ENCODE assay signal across 1 cellular context in the genomic region with DNA sequence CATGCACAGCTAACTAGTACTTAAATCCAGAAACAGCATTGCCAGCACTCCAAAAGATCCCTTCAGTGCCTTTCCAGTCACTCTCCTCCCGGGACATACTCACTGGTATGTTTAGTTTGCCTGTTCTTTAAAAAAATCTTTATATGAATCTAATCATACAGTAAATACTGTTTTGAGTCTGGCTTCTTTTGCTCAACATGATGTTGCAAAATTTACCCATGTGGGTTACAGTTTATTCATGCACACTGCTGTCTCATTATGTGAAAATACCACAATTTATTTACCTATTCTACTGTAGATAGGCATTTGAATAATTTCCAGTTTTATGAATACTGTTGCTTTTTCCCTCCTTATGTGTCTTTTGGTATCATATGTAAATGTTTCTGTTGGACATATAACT.
TF ChIP-seq lines count a peak whose summit lies in the region.

No MANE protein-coding gene starts in this region.

TF ChIP-seq in SK-N-SH treated with all-trans-retinoic acid at 6 μM for 48 hours, 23 proteins besides CTCF, POLR2A, EP300 and RAD21 (continued from another document):
- TF ChIP-seq ZFP3 (CRISPR knock-in tag; IDR thresholded peaks at IDR 0.05) (no peak), ZFP30 (CRISPR knock-in tag; IDR thresholded peaks at IDR 0.05) (no peak), BACH2 (CRISPR knock-in tag; IDR thresholded peaks at IDR 0.05; ENCODE audit: borderline replicate concordance) (no peak), RARB (CRISPR knock-in tag; IDR thresholded peaks at IDR 0.05) (no peak), SNAI2 (CRISPR knock-in tag; IDR thresholded peaks at IDR 0.05) (no peak), GLIS3 (CRISPR knock-in tag; IDR thresholded peaks at IDR 0.05) (no peak), ZNF8 (CRISPR knock-in tag; IDR thresholded peaks at IDR 0.05) (no peak), ZNF565 (CRISPR knock-in tag; conservative IDR thresholded peaks at IDR 0.05; ENCODE audit: low read depth) (no peak), PPARA (CRISPR knock-in tag; IDR thresholded peaks at IDR 0.05; ENCODE audit: borderline replicate concordance) (no peak), OSR1 (CRISPR knock-in tag; IDR thresholded peaks at IDR 0.05) (no peak)
- TF ChIP-seq, protein P1, sequence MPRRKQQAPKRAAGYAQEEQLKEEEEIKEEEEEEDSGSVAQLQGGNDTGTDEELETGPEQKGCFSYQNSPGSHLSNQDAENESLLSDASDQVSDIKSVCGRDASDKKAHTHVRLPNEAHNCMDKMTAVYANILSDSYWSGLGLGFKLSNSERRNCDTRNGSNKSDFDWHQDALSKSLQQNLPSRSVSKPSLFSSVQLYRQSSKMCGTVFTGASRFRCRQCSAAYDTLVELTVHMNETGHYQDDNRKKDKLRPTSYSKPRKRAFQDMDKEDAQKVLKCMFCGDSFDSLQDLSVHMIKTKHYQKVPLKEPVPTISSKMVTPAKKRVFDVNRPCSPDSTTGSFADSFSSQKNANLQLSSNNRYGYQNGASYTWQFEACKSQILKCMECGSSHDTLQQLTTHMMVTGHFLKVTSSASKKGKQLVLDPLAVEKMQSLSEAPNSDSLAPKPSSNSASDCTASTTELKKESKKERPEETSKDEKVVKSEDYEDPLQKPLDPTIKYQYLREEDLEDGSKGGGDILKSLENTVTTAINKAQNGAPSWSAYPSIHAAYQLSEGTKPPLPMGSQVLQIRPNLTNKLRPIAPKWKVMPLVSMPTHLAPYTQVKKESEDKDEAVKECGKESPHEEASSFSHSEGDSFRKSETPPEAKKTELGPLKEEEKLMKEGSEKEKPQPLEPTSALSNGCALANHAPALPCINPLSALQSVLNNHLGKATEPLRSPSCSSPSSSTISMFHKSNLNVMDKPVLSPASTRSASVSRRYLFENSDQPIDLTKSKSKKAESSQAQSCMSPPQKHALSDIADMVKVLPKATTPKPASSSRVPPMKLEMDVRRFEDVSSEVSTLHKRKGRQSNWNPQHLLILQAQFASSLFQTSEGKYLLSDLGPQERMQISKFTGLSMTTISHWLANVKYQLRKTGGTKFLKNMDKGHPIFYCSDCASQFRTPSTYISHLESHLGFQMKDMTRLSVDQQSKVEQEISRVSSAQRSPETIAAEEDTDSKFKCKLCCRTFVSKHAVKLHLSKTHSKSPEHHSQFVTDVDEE (CRISPR knock-in tag; IDR thresholded peaks at IDR 0.05): no peak
- TF ChIP-seq, protein P2, sequence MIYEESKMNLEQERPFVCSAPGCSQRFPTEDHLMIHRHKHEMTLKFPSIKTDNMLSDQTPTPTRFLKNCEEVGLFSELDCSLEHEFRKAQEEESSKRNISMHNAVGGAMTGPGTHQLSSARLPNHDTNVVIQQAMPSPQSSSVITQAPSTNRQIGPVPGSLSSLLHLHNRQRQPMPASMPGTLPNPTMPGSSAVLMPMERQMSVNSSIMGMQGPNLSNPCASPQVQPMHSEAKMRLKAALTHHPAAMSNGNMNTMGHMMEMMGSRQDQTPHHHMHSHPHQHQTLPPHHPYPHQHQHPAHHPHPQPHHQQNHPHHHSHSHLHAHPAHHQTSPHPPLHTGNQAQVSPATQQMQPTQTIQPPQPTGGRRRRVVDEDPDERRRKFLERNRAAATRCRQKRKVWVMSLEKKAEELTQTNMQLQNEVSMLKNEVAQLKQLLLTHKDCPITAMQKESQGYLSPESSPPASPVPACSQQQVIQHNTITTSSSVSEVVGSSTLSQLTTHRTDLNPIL (CRISPR knock-in tag; IDR thresholded peaks at IDR 0.05; ENCODE audit: low read depth): no peak
- TF ChIP-seq, protein P3, sequence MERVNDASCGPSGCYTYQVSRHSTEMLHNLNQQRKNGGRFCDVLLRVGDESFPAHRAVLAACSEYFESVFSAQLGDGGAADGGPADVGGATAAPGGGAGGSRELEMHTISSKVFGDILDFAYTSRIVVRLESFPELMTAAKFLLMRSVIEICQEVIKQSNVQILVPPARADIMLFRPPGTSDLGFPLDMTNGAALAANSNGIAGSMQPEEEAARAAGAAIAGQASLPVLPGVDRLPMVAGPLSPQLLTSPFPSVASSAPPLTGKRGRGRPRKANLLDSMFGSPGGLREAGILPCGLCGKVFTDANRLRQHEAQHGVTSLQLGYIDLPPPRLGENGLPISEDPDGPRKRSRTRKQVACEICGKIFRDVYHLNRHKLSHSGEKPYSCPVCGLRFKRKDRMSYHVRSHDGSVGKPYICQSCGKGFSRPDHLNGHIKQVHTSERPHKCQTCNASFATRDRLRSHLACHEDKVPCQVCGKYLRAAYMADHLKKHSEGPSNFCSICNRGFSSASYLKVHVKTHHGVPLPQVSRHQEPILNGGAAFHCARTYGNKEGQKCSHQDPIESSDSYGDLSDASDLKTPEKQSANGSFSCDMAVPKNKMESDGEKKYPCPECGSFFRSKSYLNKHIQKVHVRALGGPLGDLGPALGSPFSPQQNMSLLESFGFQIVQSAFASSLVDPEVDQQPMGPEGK (CRISPR knock-in tag; IDR thresholded peaks at IDR 0.05; ENCODE audit: borderline replicate concordance): no peak
